ENCODE assay signal across 9 cellular contexts in the genomic region with DNA sequence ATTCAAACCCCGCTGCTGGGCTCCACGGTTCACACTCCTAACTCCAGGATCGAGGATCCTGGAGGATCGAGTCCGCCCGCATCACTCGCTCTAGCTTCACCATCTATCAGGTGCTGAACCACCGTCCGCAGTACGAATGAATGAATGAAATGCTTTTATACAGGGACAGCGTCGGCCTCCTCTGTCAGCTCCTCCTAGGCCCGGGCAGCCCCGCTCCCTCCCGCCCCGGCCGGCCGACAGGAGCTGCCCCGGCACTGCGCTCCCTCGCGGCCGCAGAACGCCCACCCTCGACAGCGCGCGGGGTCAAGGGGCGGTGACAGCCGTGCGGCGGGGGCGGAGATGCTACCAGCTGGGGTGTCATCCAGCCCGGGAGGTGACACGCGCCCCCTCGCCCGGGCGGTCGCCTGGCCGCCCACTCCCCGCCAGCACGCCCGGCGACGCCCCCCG. TPM values are rescaled to one million over a fixed set of nuclear protein-coding genes. Genes with fewer than 3 reads are reported as not detected.
DNase-seq lines count a peak whose midpoint lies in the region; ATAC-seq and TF ChIP-seq lines count a peak whose summit lies in the region.
"Had no signal": no experiment of that assay in that cellular context is flagged by ENCODE, and none has a peak within 500 bp of the region (broad histone marks: within the 10 kb centered on the region; RNA-seq: fewer than 3 reads in every experiment).

No MANE protein-coding gene starts in this region.

- peaks cover 0 to 2% (median 0%) of the 10 kb centered on the region in 7 donors for H3K9me3 Mint-ChIP-seq in CD4-positive, CD25-positive, alpha-beta regulatory T cell
- H3K9me3 Mint-ChIP-seq in activated naive CD4-positive, alpha-beta T cell treated with anti-CD3 and anti-CD28 coated beads, Interleukin-2, amount 50 U/mL, for 24 hours: no peaks in the 10 kb centered on the region

- peaks cover 18% of the 10 kb centered on the region for H3K36me3 ChIP-seq in CD4-positive, CD25-positive, alpha-beta regulatory T cell (ENCODE audit: control insufficient read depth, insufficient read depth, low read length)
- H3K36me3 ChIP-seq in prostate gland (no peaks in the 10 kb centered on the region), vagina (peaks cover 0 to 6% of the 10 kb centered on the region in 2 donors)

- intact Hi-C loops in left cardiac atrium (cut with DNase I) (no loop called here), prostate gland (cut with DNase I) (no loop called here), vagina (cut with DNase I) (no loop called here)

- CTCF ChIA-PET in RWPE1 (lab: Yijun Ruan, JAX): no interaction called here

- TF ChIP-seq POLR2A in prostate gland (IDR thresholded peaks at IDR 0.05) (no peak), vagina (IDR thresholded peaks at IDR 0.05) (no peak)

- H3K4me1 ChIP-seq in CD4-positive, CD25-positive, alpha-beta regulatory T cell (ENCODE audit: control insufficient read depth, insufficient read depth, low read length, poor library complexity, severe bottlenecking): peaks cover 23% of the 10 kb centered on the region
- H3K4me1 ChIP-seq in prostate gland (replicated peaks) (peaks cover 4% of the 10 kb centered on the region), vagina (peaks cover 29% of the 10 kb centered on the region)

- no peaks in the 10 kb centered on the region for H3K9me3 ChIP-seq in CD4-positive, CD25-positive, alpha-beta regulatory T cell (ENCODE audit: control insufficient read depth in 2 of 2, low read length in 2 of 2)
- H3K9me3 ChIP-seq in prostate gland: no peaks in the 10 kb centered on the region
- H3K9me3 ChIP-seq in vagina: no peaks in the 10 kb centered on the region

- peak in 2 of 3 donors; percentile 58 to 69 for DNase-seq in CD4-positive, CD25-positive, alpha-beta regulatory T cell
- DNase-seq in RWPE1 (ENCODE audit: low spot score): peak; percentile 37
- peak; percentile 70 for DNase-seq in left cardiac atrium
- DNase-seq in prostate gland (ENCODE audit: low spot score): no peak
- DNase-seq in vagina (ENCODE audit: extremely low spot score in 2 of 2): no peak

- H3K4me3 ChIP-seq in CD4-positive, CD25-positive, alpha-beta regulatory T cell (ENCODE audit: low read depth, low read length): peak overlapping the region; percentile 81
- H3K4me3 ChIP-seq in prostate gland (peak overlapping the region; percentile 93 to 94), vagina (peak overlapping the region; percentile 81 to 89)

- peak; percentile 51 for ATAC-seq in CD4-positive, CD25-positive, alpha-beta regulatory T cell (ENCODE audit: low read depth in 2 of 2)
- peak; percentile 66 for ATAC-seq in GM19324 (IDR thresholded peaks at IDR 0.05; ENCODE audit: low FRiP score, unreplicated experiment)
- peak; percentile 63 for ATAC-seq in HG03442 (IDR thresholded peaks at IDR 0.05; ENCODE audit: unreplicated experiment)
- ATAC-seq in left cardiac atrium: peak; percentile 79 to 92

- peaks cover 14% of the 10 kb centered on the region for H3K27me3 Mint-ChIP-seq in CD4-positive, CD25-positive, alpha-beta regulatory T cell
- H3K27me3 Mint-ChIP-seq in activated naive CD4-positive, alpha-beta T cell treated with anti-CD3 and anti-CD28 coated beads, Interleukin-2, amount 50 U/mL, for 24 hours: no peaks in the 10 kb centered on the region

- TF ChIP-seq CTCF in RWPE1 (conservative IDR thresholded peaks at IDR 0.05; ENCODE audit: low read depth): no peak
- no peak for TF ChIP-seq CTCF in prostate gland (IDR thresholded peaks at IDR 0.05)
- no peak for TF ChIP-seq CTCF in vagina (IDR thresholded peaks at IDR 0.05)

- H3K27me3 ChIP-seq in CD4-positive, CD25-positive, alpha-beta regulatory T cell (ENCODE audit: control insufficient read depth, insufficient read depth, low read length): no peaks in the 10 kb centered on the region
- H3K27me3 ChIP-seq in prostate gland (replicated peaks; ENCODE audit: insufficient read depth): no peaks in the 10 kb centered on the region
- H3K27me3 ChIP-seq in vagina: no peaks in the 10 kb centered on the region

- peaks cover 16% of the 10 kb centered on the region for H3K36me3 Mint-ChIP-seq in CD4-positive, CD25-positive, alpha-beta regulatory T cell
- H3K36me3 Mint-ChIP-seq in activated naive CD4-positive, alpha-beta T cell treated with anti-CD3 and anti-CD28 coated beads, Interleukin-2, amount 50 U/mL, for 24 hours: peaks cover 16% of the 10 kb centered on the region

- H3K27ac ChIP-seq in CD4-positive, CD25-positive, alpha-beta regulatory T cell (ENCODE audit: insufficient read depth, low read length, poor library complexity, severe bottlenecking): peak overlapping the region; percentile 77
- peak overlapping the region; percentile 77 for H3K27ac ChIP-seq in RWPE1
- H3K27ac ChIP-seq in prostate gland: peak overlapping the region; percentile 72 to 79
- peak overlapping the region; percentile 86 for H3K27ac ChIP-seq in vagina

- WGBS in prostate gland: under 1% methylated on average over 42 of the region's 47 CpGs

- peak overlapping the region; percentile 69 to 90 (median 82) for H3K27ac Mint-ChIP-seq in CD4-positive, CD25-positive, alpha-beta regulatory T cell
- peak overlapping the region; percentile 96 for H3K27ac Mint-ChIP-seq in activated naive CD4-positive, alpha-beta T cell treated with anti-CD3 and anti-CD28 coated beads, Interleukin-2, amount 50 U/mL, for 24 hours

- peaks cover 11 to 50% (median 34%) of the 10 kb centered on the region in 4 donors for H3K4me1 Mint-ChIP-seq in CD4-positive, CD25-positive, alpha-beta regulatory T cell
- peaks cover 49% of the 10 kb centered on the region for H3K4me1 Mint-ChIP-seq in activated naive CD4-positive, alpha-beta T cell treated with anti-CD3 and anti-CD28 coated beads, Interleukin-2, amount 50 U/mL, for 24 hours

- peak overlapping the region; percentile 87 to 93 (median 88) for H3K4me3 Mint-ChIP-seq in CD4-positive, CD25-positive, alpha-beta regulatory T cell
- H3K4me3 Mint-ChIP-seq in activated naive CD4-positive, alpha-beta T cell treated with anti-CD3 and anti-CD28 coated beads, Interleukin-2, amount 50 U/mL, for 24 hours: peak overlapping the region; percentile 90

- POLR2A ChIA-PET in RWPE1 (lab: Yijun Ruan, JAX; ENCODE audit: low non-redundant PET): interaction anchor here (0.6 kb wide), 1 partner anchor 50 kb away, joined by 5 read pairs; no protein-coding TSS in a partner anchor

RNA-seq across cellular contexts. Expression of gene ZBTB17, which starts 0.5 kb away (rescaled TPM):
- 93.0 TPM for total RNA-seq in CD4-positive, CD25-positive, alpha-beta regulatory T cell
- 10 to 100 TPM; 13.5 to 20.9 (median 16.3) TPM for polyA plus RNA-seq in CD4-positive, CD25-positive, alpha-beta regulatory T cell
- total RNA-seq in left cardiac atrium (10 to 100 TPM; 22.4 to 24.6 TPM), prostate gland (10 to 100 TPM; 28.2 to 50.8 TPM), vagina (38.5 TPM)

RNA-seq across cellular contexts. Expression of gene SRARP, which starts 28.7 kb away (rescaled TPM):
- total RNA-seq in CD4-positive, CD25-positive, alpha-beta regulatory T cell: not detected
- polyA plus RNA-seq in CD4-positive, CD25-positive, alpha-beta regulatory T cell: not detected
- under 1 TPM; 0.15 to 0.52 TPM for total RNA-seq in left cardiac atrium
- total RNA-seq in prostate gland: 1 to 10 TPM in 1 of 2 donors, not detected in 1; 2.7 TPM
- total RNA-seq in vagina: not detected
- polyA plus RNA-seq: adipose tissue had no signal

RNA-seq across cellular contexts. Expression of gene HSPB7, which starts 42.5 kb away (rescaled TPM):
- total RNA-seq in CD4-positive, CD25-positive, alpha-beta regulatory T cell: not detected
- not detected for polyA plus RNA-seq in CD4-positive, CD25-positive, alpha-beta regulatory T cell
- total RNA-seq in left cardiac atrium (1,000 to 10,000 TPM; 1,770 to 2,192 TPM), prostate gland (10 to 100 TPM; 11.4 to 20.4 TPM), vagina (19.4 TPM)

RNA-seq across cellular contexts. Expression of gene CLCNKA, which starts 46.5 kb away (rescaled TPM):
- total RNA-seq in CD4-positive, CD25-positive, alpha-beta regulatory T cell: not detected
- not detected for polyA plus RNA-seq in CD4-positive, CD25-positive, alpha-beta regulatory T cell
- total RNA-seq in left cardiac atrium (under 1 TPM; 0.26 to 0.38 TPM), prostate gland (1 to 10 TPM in 1 of 2 donors, under 1 TPM in 1; 0.41 to 2.1 TPM), vagina (0.25 TPM)

Comparison
In these comparisons a context has a peak if more than half of its experiments do, and no peak if none do; other contexts are left out.
1. DNase-seq: peak in CD4-positive, CD25-positive, alpha-beta regulatory T cell (2 of 3), RWPE1 (single experiment) and left cardiac atrium (single experiment); none in prostate gland (single experiment) and vagina (0 of 2).
2. RNA of gene HSPB7, which starts 42.5 kb away (total RNA-seq): 1,770 to 2,192 TPM in left cardiac atrium; 11.4 to 20.4 TPM in prostate gland, 19.4 TPM in vagina (single experiment) and not detected in CD4-positive, CD25-positive, alpha-beta regulatory T cell (single experiment); every median in the first group is over 10 times any median in the second.
3. Peak in every context shown above with its lines, with median percentiles within 50 percentile points of each other: ATAC-seq, H3K27ac ChIP-seq and H3K4me3 ChIP-seq.